Comparison of ENCODE assay signal across 31 cellular contexts in the genomic region with DNA sequence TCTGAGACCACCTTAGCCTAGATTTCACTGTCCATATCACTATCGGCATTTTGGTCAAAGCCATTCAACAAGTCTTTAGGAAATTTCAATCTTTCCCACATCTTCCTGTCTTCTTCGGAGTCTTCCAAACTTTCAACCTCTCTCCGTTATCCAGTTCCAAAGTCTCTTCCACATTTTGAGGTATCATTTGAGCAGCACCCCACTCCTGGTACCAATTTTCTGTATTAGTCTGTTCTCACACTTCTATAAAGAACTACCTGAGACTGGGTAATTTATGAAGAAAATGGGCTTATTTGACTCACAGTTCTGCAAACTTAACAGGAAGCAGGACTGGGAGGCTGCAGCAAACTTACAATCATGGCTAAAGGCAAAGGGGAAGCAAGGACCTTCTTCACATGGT.
DNase-seq lines count a peak whose midpoint lies in the region; ATAC-seq, FAIRE-seq and TF ChIP-seq lines count a peak whose summit lies in the region.
"Had no signal": no experiment of that assay in that cellular context is flagged by ENCODE, and none has a peak within 500 bp of the region (broad histone marks: within the 10 kb centered on the region; RNA-seq: fewer than 3 reads in every experiment).

No MANE protein-coding gene starts in this region.

- H2AFZ ChIP-seq in K562 (ENCODE audit: low read depth, low read length) (no peak overlapping the region), neuronal stem cell (ENCODE audit: low read length) (no peak overlapping the region)

- FAIRE-seq in K562 (lab: Jason Lieb, UNC): no peak
- FAIRE-seq: A204.1, A549, D721Med had no signal

- intact Hi-C loops in K562 (cut with micrococcal nuclease): no loop called here

- no peaks in the 10 kb centered on the region for H3K79me1 ChIP-seq in neuronal stem cell (ENCODE audit: low read depth, low read length)

- H4K91ac ChIP-seq in neuronal stem cell (ENCODE audit: low read depth, low read length, poor library complexity): no peak overlapping the region

- TF ChIP-seq RAD21 in K562 (CRISPR knock-in tag; conservative IDR thresholded peaks at IDR 0.05 in 1 of 2, IDR thresholded peaks at IDR 0.05 in 1 of 2): no peak

- no peak overlapping the region for H3K4ac ChIP-seq in neuronal stem cell (ENCODE audit: low read length)

- no TSS peak for BruUV-seq in K562 (replicated peaks; lab: Mats Ljungman, UMichigan)

- H3K23ac ChIP-seq in neuronal stem cell (ENCODE audit: low read depth, low read length, poor library complexity): no peak overlapping the region

- no peak overlapping the region for H3K18ac ChIP-seq in neuronal stem cell (ENCODE audit: low read length)

- H3K36me3 ChIP-seq in HEK293 (ENCODE audit: control insufficient read depth in 2 of 2, insufficient read depth in 1 of 2, low read length in 2 of 2) (no peaks in the 10 kb centered on the region), K562 (ENCODE audit: control insufficient read depth, insufficient read depth, low read length) (no peaks in the 10 kb centered on the region), neuronal stem cell (replicated peaks in 1 of 2; ENCODE audit: control insufficient read depth in 2 of 2, insufficient read depth in 2 of 2, low read length in 2 of 2) (no peaks in the 10 kb centered on the region)
- H3K36me3 ChIP-seq: BE2C; BLaER1; BLaER1 treated with 17β-estradiol and CSF1 and Interleukin-3, amounts not matched to agents 10 nM and 100 nM had no signal

- H3K27me3 ChIP-seq in K562 (ENCODE audit: control insufficient read depth in 2 of 2, insufficient read depth in 2 of 2, low read length in 2 of 2) (no peaks in the 10 kb centered on the region), neuronal stem cell (ENCODE audit: control insufficient read depth in 3 of 3, insufficient read depth in 3 of 3, low read depth in 1 of 3, low read length in 3 of 3) (no peaks in the 10 kb centered on the region)
- H3K27me3 ChIP-seq: BE2C; BLaER1; BLaER1 treated with 17β-estradiol and CSF1 and Interleukin-3, amounts not matched to agents 10 nM and 100 nM had no signal

- no peak for TF ChIP-seq EP300 in K562 (IDR thresholded peaks at IDR 0.05; ENCODE audit: low read length)

- DNase-seq in K562 (ENCODE audit: extremely low read depth in 1 of 4, low spot score in 3 of 4) (no peak), neuronal stem cell (ENCODE audit: low spot score) (no peak)
- DNase-seq in activated CD4-positive, CD25-positive, alpha-beta regulatory T cell treated with anti-CD3 and anti-CD28 coated beads, Interleukin-2, amount 50 U/mL, for 72 hours: no peak
- DNase-seq: 8988T; ACHN; AML-193; BE2C; C1 segment of cervical spinal cord; Caco-2; Calu3; CD4-positive, alpha-beta memory T cell; CD4-positive, alpha-beta T cell; CD4-positive, CD25-positive, alpha-beta regulatory T cell; CD8-positive, alpha-beta memory T cell; CD8-positive, alpha-beta T cell; COR-L47; DMS 273 treated with DMSO at 0.1 percent for 48 hours; DMS153; DMS53; DMS79; DMS79 treated with DMSO at 0.1 percent for 48 hours; DND-41; EL had no signal

- H3K79me2 ChIP-seq in K562 (ENCODE audit: control insufficient read depth, insufficient read depth, low read length): no peaks in the 10 kb centered on the region

- H2BK12ac ChIP-seq in neuronal stem cell (ENCODE audit: low read length): no peak overlapping the region

- TF ChIP-seq POLR2A in K562 (conservative IDR thresholded peaks at IDR 0.05): no peak

- in situ Hi-C loops in K562 (cut with MboI): no loop called here

- H3K4me3 ChIP-seq in HEK293 (ENCODE audit: low read depth, low read length) (no peak overlapping the region), K562 (no peak overlapping the region), neuronal stem cell (ENCODE audit: low read length in 2 of 2) (no peak overlapping the region)
- H3K4me3 ChIP-seq: A549, BLaER1 had no signal

- no peak overlapping the region for H2BK5ac ChIP-seq in neuronal stem cell (ENCODE audit: low read length)

- no peak overlapping the region for H2AK5ac ChIP-seq in neuronal stem cell (ENCODE audit: low read depth, low read length)

- H3K9me1 ChIP-seq in K562 (ENCODE audit: control insufficient read depth, insufficient read depth, low read length): no peaks in the 10 kb centered on the region

- 7% methylated on average over 3 of the region's 3 CpGs for WGBS in K562 (ENCODE audit: insufficient coverage, low coverage, missing lambda C conversion rate)
- WGBS in neuronal stem cell (ENCODE audit: extremely low coverage in 2 of 2, insufficient read length in 2 of 2, insufficient replicate concordance in 1 of 2), 2 donors: no CpG with 5 or more reads among the region's 3 CpGs

- no peak overlapping the region for H3K9ac ChIP-seq in K562 (ENCODE audit: insufficient read depth in 1 of 2, low read depth in 2 of 2, low read length in 2 of 2)
- no peak overlapping the region for H3K9ac ChIP-seq in neuronal stem cell (ENCODE audit: low read depth, low read length, poor library complexity)
- H3K9ac ChIP-seq: BLaER1; BLaER1 treated with 17β-estradiol and CSF1 and Interleukin-3, amounts not matched to agents 10 nM and 100 nM had no signal

- CTCF ChIA-PET in HEK293 (lab: Yijun Ruan, JAX): no interaction called here
- CTCF ChIA-PET in K562 (lab: Yijun Ruan, JAX; ENCODE audit: low intra/inter-chr PET ratio): no interaction called here

- TF ChIP-seq CTCF in HEK293 (tag by site-specific recombination; IDR thresholded peaks at IDR 0.05) (no peak), K562 (IDR thresholded peaks at IDR 0.05 in 2 of 3, conservative IDR thresholded peaks at IDR 0.05 in 1 of 3; ENCODE audit: insufficient read depth in 2 of 3, low read depth in 1 of 3, low read length in 3 of 3) (no peak)

- no peak overlapping the region for H2BK15ac ChIP-seq in neuronal stem cell (ENCODE audit: low read length)

- no peak overlapping the region for H3K14ac ChIP-seq in neuronal stem cell (ENCODE audit: low read length)

- H3K27ac ChIP-seq in HEK293 (ENCODE audit: extremely low read depth, low read depth, low read length): no peak overlapping the region
- no peak overlapping the region for H3K27ac ChIP-seq in K562 (ENCODE audit: extremely low read depth, low read depth, low read length)
- H3K27ac ChIP-seq in neuronal stem cell (replicated peaks; ENCODE audit: low read length): no peak overlapping the region
- H3K27ac ChIP-seq: 22Rv1; A549; BLaER1; BLaER1 treated with 17β-estradiol and CSF1 and Interleukin-3, amounts not matched to agents 10 nM and 100 nM; C4-2B had no signal

- H3K9me3 ChIP-seq in HEK293 (ENCODE audit: control insufficient read depth, insufficient read depth, low read depth, low read length): no peaks in the 10 kb centered on the region
- no peaks in the 10 kb centered on the region for H3K9me3 ChIP-seq in K562 (replicated peaks; ENCODE audit: control insufficient read depth, insufficient read depth, low read depth, low read length)
- H3K9me3 ChIP-seq in neuronal stem cell (replicated peaks in 1 of 2; ENCODE audit: control insufficient read depth in 2 of 2, insufficient read depth in 1 of 2, low read depth in 1 of 2, low read length in 2 of 2): peaks cover 0 to 2% of the 10 kb centered on the region in 2 donors
- H3K9me3 ChIP-seq: Caco-2 had no signal

- no peaks in the 10 kb centered on the region for H4K20me1 ChIP-seq in K562 (replicated peaks; ENCODE audit: control insufficient read depth, insufficient read depth, low read length)
- H4K20me1 ChIP-seq: BLaER1; BLaER1 treated with 17β-estradiol and CSF1 and Interleukin-3, amounts not matched to agents 10 nM and 100 nM had no signal

- ATAC-seq in K562: no peak
- ATAC-seq: A549; CD8-positive, alpha-beta T cell had no signal

- H3K4me1 ChIP-seq in HEK293 (ENCODE audit: control insufficient read depth, insufficient read depth, low read length) (no peaks in the 10 kb centered on the region), K562 (replicated peaks in 1 of 2; ENCODE audit: control insufficient read depth in 2 of 2, insufficient read depth in 2 of 2, low read length in 2 of 2) (no peaks in the 10 kb centered on the region), neuronal stem cell (ENCODE audit: control insufficient read depth in 2 of 2, insufficient read depth in 1 of 2, low read depth in 1 of 2, low read length in 2 of 2) (no peaks in the 10 kb centered on the region)
- H3K4me1 ChIP-seq: A549; BLaER1; BLaER1 treated with 17β-estradiol and CSF1 and Interleukin-3, amounts not matched to agents 10 nM and 100 nM; Caco-2 had no signal

- H3K4me2 ChIP-seq in K562 (ENCODE audit: insufficient read depth, low read length) (no peak overlapping the region), neuronal stem cell (ENCODE audit: insufficient read depth, low read length, poor library complexity, severe bottlenecking) (no peak overlapping the region)
- H3K4me2 ChIP-seq: A549; BLaER1; BLaER1 treated with 17β-estradiol and CSF1 and Interleukin-3, amounts not matched to agents 10 nM and 100 nM had no signal

- no peak overlapping the region for H4K8ac ChIP-seq in neuronal stem cell (ENCODE audit: low read depth, low read length)

- POLR2A ChIA-PET in HEK293 (lab: Yijun Ruan, JAX): no interaction called here
- POLR2A ChIA-PET in K562 (lab: Yijun Ruan, JAX): no interaction called here

- H2BK120ac ChIP-seq in neuronal stem cell (ENCODE audit: low read depth, low read length): no peak overlapping the region

TF ChIP-seq in HEK293, 187 proteins besides CTCF, POLR2A, EP300 and RAD21:
- peak; percentile 77 for TF ChIP-seq ZNF707 (tag by site-specific recombination; IDR thresholded peaks at IDR 0.05)
- no peak for TF ChIP-seq ZNF48 (tag by site-specific recombination; IDR thresholded peaks at IDR 0.05)

TF ChIP-seq in K562, 482 proteins besides CTCF, POLR2A, EP300 and RAD21 (continues in another document):
- TF ChIP-seq CXXC5 (CRISPR knock-in tag; IDR thresholded peaks at IDR 0.05) (no peak), ZNF431 (CRISPR knock-in tag; IDR thresholded peaks at IDR 0.05) (no peak), ZNF740 (CRISPR knock-in tag; IDR thresholded peaks at IDR 0.05) (no peak), ZNF740 (tag; IDR thresholded peaks at IDR 0.05) (no peak), ZNF707 (CRISPR knock-in tag; conservative IDR thresholded peaks at IDR 0.05) (peak; percentile 79), SP1 (CRISPR knock-in tag; IDR thresholded peaks at IDR 0.05) (no peak), ZNF551 (CRISPR knock-in tag; IDR thresholded peaks at IDR 0.05) (no peak), ZNF239 (CRISPR knock-in tag; IDR thresholded peaks at IDR 0.05) (no peak)

Comparison
In these comparisons a context has a peak if more than half of its experiments do, and no peak if none do; other contexts are left out.
1. Of the 44 proteins assayed by ChIP-seq in both K562 and HEK293: peak only in K562: none; only in HEK293: none; in both: ZNF707; in neither: 43.